ENCODE assay signal across 2 cellular contexts in genomic region chr15:51887887-51888592, GRCh38.
TF ChIP-seq lines count a peak whose summit lies in the region.

No MANE protein-coding gene starts in this region.

TF ChIP-seq in A549, 52 proteins besides CTCF, POLR2A, EP300 and RAD21:
- TF ChIP-seq ZFP36 (IDR thresholded peaks at IDR 0.05; ENCODE audit: borderline replicate concordance, partially characterized antibody) (no peak), NPAS2 (CRISPR knock-in tag; IDR thresholded peaks at IDR 0.05; ENCODE audit: borderline replicate concordance) (no peak), JUN (IDR thresholded peaks at IDR 0.05) (no peak), PHF8 (IDR thresholded peaks at IDR 0.05; ENCODE audit: borderline replicate concordance, low read depth) (no peak), FOSL2 (IDR thresholded peaks at IDR 0.05) (no peak), FOSL2 (CRISPR knock-in tag; IDR thresholded peaks at IDR 0.05) (peak; percentile 63), ELK1 (IDR thresholded peaks at IDR 0.05; ENCODE audit: low read depth, low read length) (no peak), RARB (CRISPR knock-in tag; IDR thresholded peaks at IDR 0.05) (no peak), HOXA7 (CRISPR knock-in tag; IDR thresholded peaks at IDR 0.05) (0 out of 2 replicates have a peak, but pooled peaks have one; percentile 72), MAZ (IDR thresholded peaks at IDR 0.05; ENCODE audit: borderline replicate concordance, low read depth, low read length) (no peak), KDM5A (IDR thresholded peaks at IDR 0.05) (no peak), ZSCAN20 (CRISPR knock-in tag; IDR thresholded peaks at IDR 0.05) (no peak), TFCP2L1 (CRISPR knock-in tag; IDR thresholded peaks at IDR 0.05) (no peak), MAFK (IDR thresholded peaks at IDR 0.05; ENCODE audit: partially characterized antibody) (no peak), RNF2 (IDR thresholded peaks at IDR 0.05; ENCODE audit: borderline replicate concordance, low read depth) (no peak), GATA3 (IDR thresholded peaks at IDR 0.05; ENCODE audit: borderline replicate concordance) (peak; percentile 38; the same call in 1 of the 2 replicates), HOXB13 (CRISPR knock-in tag; IDR thresholded peaks at IDR 0.05; ENCODE audit: low read depth) (no peak), MYC (IDR thresholded peaks at IDR 0.05; ENCODE audit: borderline replicate concordance, low read length) (no peak), BCL3 (IDR thresholded peaks at IDR 0.05) (no peak), E2F6 (IDR thresholded peaks at IDR 0.05; ENCODE audit: borderline replicate concordance, low read depth) (no peak), REST (IDR thresholded peaks at IDR 0.05) (no peak), EHF (CRISPR knock-in tag; IDR thresholded peaks at IDR 0.05) (no peak), POLR2AphosphoS2 (conservative IDR thresholded peaks at IDR 0.05; ENCODE audit: low read length) (no peak), CEBPB (IDR thresholded peaks at IDR 0.05) (peak in 1 of 2 experiments; percentile 27; a peak in 1 of 4 replicates), NFE2L2 (conservative IDR thresholded peaks at IDR 0.05; ENCODE audit: low read length) (no peak), KDM1A (IDR thresholded peaks at IDR 0.05; ENCODE audit: low read depth) (no peak), HES2 (IDR thresholded peaks at IDR 0.05) (no peak), RCOR1 (IDR thresholded peaks at IDR 0.05; ENCODE audit: low read depth, low read length) (no peak), ESRRA (IDR thresholded peaks at IDR 0.05; ENCODE audit: borderline replicate concordance, low read length) (no peak), CHD2 (IDR thresholded peaks at IDR 0.05; ENCODE audit: low read length, partially characterized antibody) (no peak), HDAC2 (IDR thresholded peaks at IDR 0.05) (no peak), ZNF302 (CRISPR knock-in tag; IDR thresholded peaks at IDR 0.05) (0 out of 2 replicates have a peak, but pooled peaks have one; percentile 28), SREBF2 (IDR thresholded peaks at IDR 0.05) (no peak), HEYL (CRISPR knock-in tag; IDR thresholded peaks at IDR 0.05) (no peak), MAX (IDR thresholded peaks at IDR 0.05) (no peak)
TF ChIP-seq in A549: peak in this region for 5.

TF ChIP-seq in HCT116, 20 proteins besides CTCF, POLR2A, EP300 and RAD21:
- no peak for TF ChIP-seq EGR1 (IDR thresholded peaks at IDR 0.05; ENCODE audit: low read depth)
